In genomic region chr12:51522696-51523095, GRCh38 we compare ENCODE assay signal across 1 cellular context.
TF ChIP-seq lines count a peak whose summit lies in the region.

No MANE protein-coding gene starts in this region.

TF ChIP-seq in K562, 482 proteins besides CTCF, POLR2A, EP300 and RAD21 (continued from another document):
- TF ChIP-seq IRF9 (tag; IDR thresholded peaks at IDR 0.05) (no peak), HDAC1 (IDR thresholded peaks at IDR 0.05) (peak in 1 of 2 experiments; percentile 78; a peak in 2 of 4 replicates), PRDM10 (IDR thresholded peaks at IDR 0.05; ENCODE audit: partially characterized antibody) (no peak), GTF2F1 (IDR thresholded peaks at IDR 0.05; ENCODE audit: low read depth, low read length) (no peak), ZNF133 (CRISPR knock-in tag; IDR thresholded peaks at IDR 0.05) (no peak), ZBTB9 (CRISPR knock-in tag; IDR thresholded peaks at IDR 0.05) (peak; percentile 62; the same call in 1 of the 2 replicates), ZC3H11A (IDR thresholded peaks at IDR 0.05; ENCODE audit: low read depth, low read length) (no peak), STAT5A (IDR thresholded peaks at IDR 0.05; ENCODE audit: borderline replicate concordance, low read length) (peak; percentile 75), NFE2 (IDR thresholded peaks at IDR 0.05; ENCODE audit: low read depth) (no peak), RBFOX2 (IDR thresholded peaks at IDR 0.05; ENCODE audit: low read depth, low read length) (no peak), TEAD1 (CRISPR knock-in tag; IDR thresholded peaks at IDR 0.05) (peak in 1 of 2 experiments; percentile 35; a peak in 1 of 4 replicates), MBD1 (CRISPR knock-in tag; IDR thresholded peaks at IDR 0.05) (no peak), ESRRA (IDR thresholded peaks at IDR 0.05; ENCODE audit: borderline replicate concordance, low read depth) (peak; percentile 87), HMGN3 (IDR thresholded peaks at IDR 0.05; ENCODE audit: borderline replicate concordance, extremely low read depth, insufficient read length, low read depth, low read length) (no peak), NR4A1 (CRISPR knock-in tag; IDR thresholded peaks at IDR 0.05) (no peak), NR4A1 (tag; IDR thresholded peaks at IDR 0.05) (peak; percentile 59; the same call in 1 of the 2 replicates), ZBTB49 (CRISPR knock-in tag; IDR thresholded peaks at IDR 0.05; ENCODE audit: borderline replicate concordance) (no peak), ARID1B (IDR thresholded peaks at IDR 0.05) (peak; percentile 92), NRF1 (conservative IDR thresholded peaks at IDR 0.05 in 1 of 2, IDR thresholded peaks at IDR 0.05 in 1 of 2) (no peak), TEAD4 (IDR thresholded peaks at IDR 0.05; ENCODE audit: low read length) (peak; percentile 94), TEAD4 (CRISPR knock-in tag; IDR thresholded peaks at IDR 0.05; ENCODE audit: borderline replicate concordance) (no peak), NR0B1 (IDR thresholded peaks at IDR 0.05; ENCODE audit: partially characterized antibody) (no peak), POLR3A (IDR thresholded peaks at IDR 0.05; ENCODE audit: borderline replicate concordance, extremely low read depth, insufficient read depth, insufficient read length) (no peak), MTA2 (IDR thresholded peaks at IDR 0.05; ENCODE audit: low read depth) (peak; percentile 85), XRCC3 (IDR thresholded peaks at IDR 0.05) (no peak), CBFA2T3 (IDR thresholded peaks at IDR 0.05) (peak; percentile 90), DPF2 (IDR thresholded peaks at IDR 0.05) (peak; percentile 49; the same call in 1 of the 2 replicates), CTBP1 (IDR thresholded peaks at IDR 0.05; ENCODE audit: borderline replicate concordance) (peak; percentile 20; the same call in 1 of the 2 replicates), MEF2D (tag; conservative IDR thresholded peaks at IDR 0.05; ENCODE audit: low read depth) (no peak), KDM1A (IDR thresholded peaks at IDR 0.05) (peak; percentile 86 to 89), KHSRP (IDR thresholded peaks at IDR 0.05) (peak; percentile 34; the same call in 1 of the 2 replicates), ATF4 (CRISPR knock-in tag; IDR thresholded peaks at IDR 0.05) (peak; percentile 17; the same call in 1 of the 2 replicates), CHD1 (IDR thresholded peaks at IDR 0.05; ENCODE audit: low read length) (no peak), KLF16 (IDR thresholded peaks at IDR 0.05) (peak; percentile 80), ZMIZ1 (IDR thresholded peaks at IDR 0.05; ENCODE audit: low read depth in 2 of 2, low read length in 2 of 2) (peak in 1 of 2 experiments; percentile 55; a peak in 1 of 4 replicates), ZNF785 (CRISPR knock-in tag; IDR thresholded peaks at IDR 0.05) (no peak), NONO (IDR thresholded peaks at IDR 0.05; ENCODE audit: low read depth in 2 of 2, low read length in 1 of 2) (no peak), FOSL1 (tag; conservative IDR thresholded peaks at IDR 0.05) (peak; percentile 57), MAFG (tag; conservative IDR thresholded peaks at IDR 0.05) (peak; percentile 28; the same call in 1 of the 2 replicates), NCOR1 (IDR thresholded peaks at IDR 0.05) (peak; percentile 80), FOXM1 (IDR thresholded peaks at IDR 0.05; ENCODE audit: low read depth) (peak; percentile 56; the same call in 1 of the 2 replicates), FOXM1 (CRISPR knock-in tag; IDR thresholded peaks at IDR 0.05; ENCODE audit: low read depth) (no peak), SOX6 (IDR thresholded peaks at IDR 0.05) (peak; percentile 74), HDAC2 (IDR thresholded peaks at IDR 0.05) (peak; percentile 78; the same call in 1 of the 2 replicates), CCNT2 (IDR thresholded peaks at IDR 0.05; ENCODE audit: borderline replicate concordance, extremely low read depth, insufficient read length, low read depth, low read length) (peak; percentile 41), CBFA2T2 (conservative IDR thresholded peaks at IDR 0.05) (peak; percentile 85), SMAD4 (CRISPR knock-in tag; conservative IDR thresholded peaks at IDR 0.05) (peak; percentile 86), PBX2 (CRISPR knock-in tag; IDR thresholded peaks at IDR 0.05; ENCODE audit: low read depth) (0 out of 2 replicates have a peak, but pooled peaks have one; percentile 24), PBX2 (tag; conservative IDR thresholded peaks at IDR 0.05; ENCODE audit: low read depth) (peak; percentile 88)
